15 cellular contexts compared by ENCODE assay signal in genomic region chr1:204083491-204083890, GRCh38. TPM values are rescaled to one million over a fixed set of nuclear protein-coding genes. Genes with fewer than 3 reads are reported as not detected.
DNase-seq lines count a peak whose midpoint lies in the region; ATAC-seq and TF ChIP-seq lines count a peak whose summit lies in the region.
"Had no signal": no experiment of that assay in that cellular context is flagged by ENCODE, and none has a peak within 500 bp of the region (broad histone marks: within the 10 kb centered on the region; RNA-seq: fewer than 3 reads in every experiment).

No MANE protein-coding gene starts in this region.

- WGBS in HUES64 = 88% methylated on average over 7 of the region's 7 CpGs
- 93 to 96% methylated on average over 7 of the region's 7 CpGs for WGBS in testis, 2 donors

- H3K27ac ChIP-seq in HUES64 (ENCODE audit: low read depth, low read length) = peak overlapping the region; percentile 75
- H3K27ac ChIP-seq in testis = peak overlapping the region; percentile 36 to 62
- H3K27ac ChIP-seq: epithelial cell of prostate had no signal

- H3K9me3 ChIP-seq in HUES64 (ENCODE audit: insufficient read depth, low read depth, low read length) (no peaks in the 10 kb centered on the region), testis (no peaks in the 10 kb centered on the region)
- H3K9me3 ChIP-seq: heart left ventricle had no signal

- H3K4me1 Mint-ChIP-seq in brain (peaks cover 78% of the 10 kb centered on the region), mesothelial cell of epicardium (peaks cover 75% of the 10 kb centered on the region)

- no peak for TF ChIP-seq CTCF in brain (conservative IDR thresholded peaks at IDR 0.05)
- no peak for TF ChIP-seq CTCF in mesothelial cell of epicardium (IDR thresholded peaks at IDR 0.05; ENCODE audit: unreplicated experiment)
- no peak for TF ChIP-seq CTCF in testis (IDR thresholded peaks at IDR 0.05)
- TF ChIP-seq CTCF in omental fat pad (IDR thresholded peaks at IDR 0.05) = no peak

- H3K4me3 ChIP-seq in HUES64 (ENCODE audit: low read length) (no peak overlapping the region), testis (no peak overlapping the region)
- H3K4me3 ChIP-seq: heart left ventricle had no signal

- H3K27ac Mint-ChIP-seq in brain = peak overlapping the region in 4 of 5 experiments; percentile 56 to 92 (median 72)
- H3K27ac Mint-ChIP-seq in mesothelial cell of epicardium = peak overlapping the region; percentile 90
- H3K27ac Mint-ChIP-seq: activated CD8-positive, alpha-beta memory T cell treated with anti-CD3 and anti-CD28 coated beads, Interleukin-2, amount 10 ng/mL, durations not matched to agents 7 days and 5 days had no signal

- intact Hi-C loops in testis (cut with DNase I; ENCODE audit: low total_unique reads) = no loop called here

- H3K36me3 Mint-ChIP-seq in brain (no peaks in the 10 kb centered on the region), mesothelial cell of epicardium (no peaks in the 10 kb centered on the region)
- H3K36me3 Mint-ChIP-seq: activated CD8-positive, alpha-beta memory T cell treated with anti-CD3 and anti-CD28 coated beads, Interleukin-2, amount 10 ng/mL, durations not matched to agents 7 days and 5 days; activated naive CD4-positive, alpha-beta T cell treated with anti-CD3 and anti-CD28 coated beads, Interleukin-2, amount 50 U/mL, for 72 hours; naive thymus-derived CD8-positive, alpha-beta T cell had no signal

- H3K9me3 Mint-ChIP-seq in brain (no peaks in the 10 kb centered on the region), mesothelial cell of epicardium (no peaks in the 10 kb centered on the region)
- H3K9me3 Mint-ChIP-seq: activated naive CD4-positive, alpha-beta T cell treated with anti-CD3 and anti-CD28 coated beads, Interleukin-2, amount 50 U/mL, for 72 hours; naive thymus-derived CD8-positive, alpha-beta T cell had no signal

- H3K27me3 Mint-ChIP-seq in brain (peaks cover 22% of the 10 kb centered on the region), mesothelial cell of epicardium (ENCODE audit: low read depth) (no peaks in the 10 kb centered on the region)

- H3K36me3 ChIP-seq in HUES64 (ENCODE audit: insufficient read depth, low read length) (no peaks in the 10 kb centered on the region), testis (ENCODE audit: low read depth, missing control alignments) (no peaks in the 10 kb centered on the region)
- H3K36me3 ChIP-seq: heart left ventricle had no signal

- H3K4me1 ChIP-seq in HUES64 (ENCODE audit: insufficient read depth, low read length) = peaks cover 66% of the 10 kb centered on the region
- peaks cover 52% of the 10 kb centered on the region for H3K4me1 ChIP-seq in testis

- peak overlapping the region; percentile 21; the same call in 1 of the 2 replicates for H3K9ac ChIP-seq in HUES64 (ENCODE audit: low read depth, low read length)

- ATAC-seq in omental fat pad (ENCODE audit: low FRiP score) = no peak
- no peak for ATAC-seq in GM21529 (IDR thresholded peaks at IDR 0.05; ENCODE audit: unreplicated experiment)
- ATAC-seq: activated CD8-positive, alpha-beta memory T cell treated with anti-CD3 and anti-CD28 coated beads, Interleukin-2, amount 10 ng/mL, durations not matched to agents 7 days and 5 days; activated naive CD4-positive, alpha-beta T cell treated with anti-CD3 and anti-CD28 coated beads, Interleukin-2, amount 50 U/mL, for 72 hours; naive thymus-derived CD8-positive, alpha-beta T cell had no signal

- no peaks in the 10 kb centered on the region for H3K27me3 ChIP-seq in HUES64 (ENCODE audit: insufficient read depth, low read length)
- no peaks in the 10 kb centered on the region for H3K27me3 ChIP-seq in testis
- H3K27me3 ChIP-seq: heart left ventricle had no signal

- DNase-seq in mesothelial cell of epicardium (ENCODE audit: low spot score in 2 of 2, unreplicated experiment in 2 of 2) (no peak), testis (no peak), omental fat pad (ENCODE audit: low spot score) (no peak), cortex of kidney (lab: John Stamatoyannopoulos, UW) (no peak), EL (no peak)
- DNase-seq: activated CD4-positive, CD25-positive, alpha-beta regulatory T cell; activated CD8-positive, alpha-beta memory T cell treated with anti-CD3 and anti-CD28 coated beads, Interleukin-2, amount 10 ng/mL, durations not matched to agents 7 days and 5 days; heart left ventricle; naive thymus-derived CD8-positive, alpha-beta T cell; stimulated activated naive CD4-positive, alpha-beta T cell had no signal

- TF ChIP-seq POLR2A in testis (IDR thresholded peaks at IDR 0.05) = no peak

- H3K4me3 Mint-ChIP-seq in brain (peak overlapping the region in 1 of 5 experiments; percentile 3), mesothelial cell of epicardium (no peak overlapping the region)
- H3K4me3 Mint-ChIP-seq: activated CD8-positive, alpha-beta memory T cell treated with anti-CD3 and anti-CD28 coated beads, Interleukin-2, amount 10 ng/mL, durations not matched to agents 7 days and 5 days; naive thymus-derived CD8-positive, alpha-beta T cell had no signal

RNA-seq across cellular contexts. Expression of gene SOX13, which starts 10.6 kb away (rescaled TPM):
- 65.5 TPM for polyA plus RNA-seq in HUES64 (2013, experiment 1 of 2)
- 75.1 TPM for polyA plus RNA-seq in HUES64 (2013, experiment 2 of 2)
- polyA plus RNA-seq in brain (ENCODE audit: insufficient read depth, low read depth, low replicate concordance) = 70.2 TPM
- total RNA-seq in mesothelial cell of epicardium = 58.0 to 61.7 TPM (median 61.7 TPM) in 3 replicates
- total RNA-seq in testis = 10 to 100 TPM; 29.1 to 33.4 TPM
- 17.8 TPM for polyA plus RNA-seq in testis (ENCODE audit: insufficient read depth, low read depth, low replicate concordance)
- total RNA-seq in omental fat pad = 10 to 100 TPM; 10.8 to 52.0 (median 18.7) TPM
